1 cellular context compared by ENCODE assay signal in the genomic region with DNA sequence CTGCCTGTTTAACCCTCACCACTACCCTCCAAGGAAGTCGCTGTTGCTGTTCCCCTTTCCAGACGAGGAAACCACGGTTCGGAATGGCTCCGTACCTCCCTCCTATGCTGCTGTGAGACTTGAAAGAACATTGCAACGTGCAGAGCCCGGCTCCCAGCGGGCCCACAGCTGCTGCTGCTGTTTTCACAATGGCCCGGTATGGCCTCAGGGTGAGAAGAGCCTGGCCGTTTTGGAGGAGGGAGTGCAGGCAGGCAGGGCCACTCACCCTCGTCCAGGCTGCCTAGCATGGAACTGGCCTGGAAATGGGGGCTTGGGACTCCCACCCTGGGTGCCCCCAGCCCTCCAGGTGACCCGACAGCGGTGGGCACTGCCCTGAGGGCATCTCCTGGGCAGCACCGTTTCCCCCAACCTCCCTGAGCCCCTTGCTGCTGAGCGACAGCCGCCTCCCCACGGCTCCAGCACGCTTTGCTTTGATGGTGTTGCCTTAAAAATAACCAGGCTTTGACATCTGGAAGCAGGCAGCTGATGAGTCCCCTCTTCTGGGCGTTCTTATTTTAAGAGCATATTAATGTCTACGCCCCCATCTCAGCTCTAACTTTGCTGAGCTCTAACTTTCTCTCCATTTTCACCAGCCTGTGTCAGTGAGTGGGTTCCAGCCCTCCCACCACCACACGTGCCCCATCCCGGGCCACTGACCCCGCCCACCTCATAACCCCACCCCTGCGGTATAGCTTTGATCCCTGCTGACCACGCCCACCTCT.
TF ChIP-seq lines count a peak whose summit lies in the region.

No MANE protein-coding gene starts in this region.

TF ChIP-seq in HepG2, 621 proteins besides CTCF, POLR2A, EP300 and RAD21 (continued from another document and continues in another):
- no peak for TF ChIP-seq ZNF766 (CRISPR knock-in tag; IDR thresholded peaks at IDR 0.05; ENCODE audit: borderline replicate concordance)
- TF ChIP-seq ZNF136 (CRISPR knock-in tag; IDR thresholded peaks at IDR 0.05; ENCODE audit: low read depth), result no peak
- TF ChIP-seq U2AF1 (optimal IDR thresholded peaks at IDR 0.05; ENCODE audit: low read depth, low read length), result no peak
- TF ChIP-seq CHD2 (IDR thresholded peaks at IDR 0.05; ENCODE audit: low read depth, low read length), result no peak
- no peak for TF ChIP-seq GFI1 (CRISPR knock-in tag; IDR thresholded peaks at IDR 0.05; ENCODE audit: borderline replicate concordance)
- no peak for TF ChIP-seq ZBTB34 (CRISPR knock-in tag; IDR thresholded peaks at IDR 0.05)
- TF ChIP-seq RFXAP (CRISPR knock-in tag; IDR thresholded peaks at IDR 0.05; ENCODE audit: borderline replicate concordance), result no peak; the same call in 1 of the 2 replicates
- TF ChIP-seq GZF1 (CRISPR knock-in tag; IDR thresholded peaks at IDR 0.05), result no peak
- TF ChIP-seq ZMYM3 (CRISPR knock-in tag; IDR thresholded peaks at IDR 0.05), result no peak
- TF ChIP-seq MAX (IDR thresholded peaks at IDR 0.05), result no peak
- TF ChIP-seq PHB2 (IDR thresholded peaks at IDR 0.05; ENCODE audit: partially characterized antibody), result no peak
- no peak for TF ChIP-seq SMAD9 (CRISPR knock-in tag; IDR thresholded peaks at IDR 0.05)
- TF ChIP-seq DMAP1 (CRISPR knock-in tag; IDR thresholded peaks at IDR 0.05), result no peak
- TF ChIP-seq KLF9 (CRISPR knock-in tag; IDR thresholded peaks at IDR 0.05; ENCODE audit: low read depth), result no peak
- TF ChIP-seq ZNF605 (CRISPR knock-in tag; IDR thresholded peaks at IDR 0.05), result 0 out of 2 replicates have a peak, but pooled peaks have one; percentile 52
- no peak for TF ChIP-seq GRHL1 (CRISPR knock-in tag; conservative IDR thresholded peaks at IDR 0.05)
- TF ChIP-seq RARA (CRISPR knock-in tag; IDR thresholded peaks at IDR 0.05), result no peak
- TF ChIP-seq FOXA3 (CRISPR knock-in tag; IDR thresholded peaks at IDR 0.05), result no peak
- no peak for TF ChIP-seq HCFC1 (IDR thresholded peaks at IDR 0.05; ENCODE audit: low read depth, low read length)
- TF ChIP-seq HNRNPL (IDR thresholded peaks at IDR 0.05; ENCODE audit: low read depth, low read length), result peak; percentile 97
- TF ChIP-seq ZNF33A (CRISPR knock-in tag; IDR thresholded peaks at IDR 0.05; ENCODE audit: borderline replicate concordance), result no peak
- no peak for TF ChIP-seq TBX3 (IDR thresholded peaks at IDR 0.05; ENCODE audit: borderline replicate concordance)
- TF ChIP-seq, protein P1, sequence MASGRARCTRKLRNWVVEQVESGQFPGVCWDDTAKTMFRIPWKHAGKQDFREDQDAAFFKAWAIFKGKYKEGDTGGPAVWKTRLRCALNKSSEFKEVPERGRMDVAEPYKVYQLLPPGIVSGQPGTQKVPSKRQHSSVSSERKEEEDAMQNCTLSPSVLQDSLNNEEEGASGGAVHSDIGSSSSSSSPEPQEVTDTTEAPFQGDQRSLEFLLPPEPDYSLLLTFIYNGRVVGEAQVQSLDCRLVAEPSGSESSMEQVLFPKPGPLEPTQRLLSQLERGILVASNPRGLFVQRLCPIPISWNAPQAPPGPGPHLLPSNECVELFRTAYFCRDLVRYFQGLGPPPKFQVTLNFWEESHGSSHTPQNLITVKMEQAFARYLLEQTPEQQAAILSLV (CRISPR knock-in tag; IDR thresholded peaks at IDR 0.05; ENCODE audit: borderline replicate concordance), result no peak
- no peak for TF ChIP-seq CEBPB (IDR thresholded peaks at IDR 0.05; ENCODE audit: borderline replicate concordance, low read depth, low read length)
- TF ChIP-seq SRY (CRISPR knock-in tag; IDR thresholded peaks at IDR 0.05), result no peak
- no peak for TF ChIP-seq ZNF350 (CRISPR knock-in tag; IDR thresholded peaks at IDR 0.05; ENCODE audit: borderline replicate concordance, low read depth)
- no peak for TF ChIP-seq ZNF224 (CRISPR knock-in tag; IDR thresholded peaks at IDR 0.05)
- TF ChIP-seq ZNF280B (CRISPR knock-in tag; IDR thresholded peaks at IDR 0.05; ENCODE audit: borderline replicate concordance), result no peak
- no peak for TF ChIP-seq TSC22D2 (CRISPR knock-in tag; IDR thresholded peaks at IDR 0.05; ENCODE audit: borderline replicate concordance)
- TF ChIP-seq, protein P2, sequence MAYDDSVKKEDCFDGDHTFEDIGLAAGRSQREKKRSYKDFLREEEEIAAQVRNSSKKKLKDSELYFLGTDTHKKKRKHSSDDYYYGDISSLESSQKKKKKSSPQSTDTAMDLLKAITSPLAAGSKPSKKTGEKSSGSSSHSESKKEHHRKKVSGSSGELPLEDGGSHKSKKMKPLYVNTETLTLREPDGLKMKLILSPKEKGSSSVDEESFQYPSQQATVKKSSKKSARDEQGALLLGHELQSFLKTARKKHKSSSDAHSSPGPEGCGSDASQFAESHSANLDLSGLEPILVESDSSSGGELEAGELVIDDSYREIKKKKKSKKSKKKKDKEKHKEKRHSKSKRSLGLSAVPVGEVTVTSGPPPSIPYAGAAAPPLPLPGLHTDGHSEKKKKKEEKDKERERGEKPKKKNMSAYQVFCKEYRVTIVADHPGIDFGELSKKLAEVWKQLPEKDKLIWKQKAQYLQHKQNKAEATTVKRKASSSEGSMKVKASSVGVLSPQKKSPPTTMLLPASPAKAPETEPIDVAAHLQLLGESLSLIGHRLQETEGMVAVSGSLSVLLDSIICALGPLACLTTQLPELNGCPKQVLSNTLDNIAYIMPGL (CRISPR knock-in tag; IDR thresholded peaks at IDR 0.05; ENCODE audit: borderline replicate concordance in 1 of 2, low read depth in 1 of 2), result no peak
- TF ChIP-seq SOX5 (CRISPR knock-in tag; IDR thresholded peaks at IDR 0.05; ENCODE audit: borderline replicate concordance), result no peak
- TF ChIP-seq, protein P3, sequence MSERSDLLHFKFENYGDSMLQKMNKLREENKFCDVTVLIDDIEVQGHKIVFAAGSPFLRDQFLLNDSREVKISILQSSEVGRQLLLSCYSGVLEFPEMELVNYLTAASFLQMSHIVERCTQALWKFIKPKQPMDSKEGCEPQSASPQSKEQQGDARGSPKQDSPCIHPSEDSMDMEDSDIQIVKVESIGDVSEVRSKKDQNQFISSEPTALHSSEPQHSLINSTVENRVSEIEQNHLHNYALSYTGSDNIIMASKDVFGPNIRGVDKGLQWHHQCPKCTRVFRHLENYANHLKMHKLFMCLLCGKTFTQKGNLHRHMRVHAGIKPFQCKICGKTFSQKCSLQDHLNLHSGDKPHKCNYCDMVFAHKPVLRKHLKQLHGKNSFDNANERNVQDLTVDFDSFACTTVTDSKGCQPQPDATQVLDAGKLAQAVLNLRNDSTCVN (CRISPR knock-in tag; IDR thresholded peaks at IDR 0.05; ENCODE audit: borderline replicate concordance), result no peak
- TF ChIP-seq ZNF367 (CRISPR knock-in tag; IDR thresholded peaks at IDR 0.05; ENCODE audit: borderline replicate concordance), result no peak
- no peak for TF ChIP-seq ARID2 (CRISPR knock-in tag; IDR thresholded peaks at IDR 0.05; ENCODE audit: borderline replicate concordance)
- no peak for TF ChIP-seq RXRA (CRISPR knock-in tag; IDR thresholded peaks at IDR 0.05)
- TF ChIP-seq, protein P4, sequence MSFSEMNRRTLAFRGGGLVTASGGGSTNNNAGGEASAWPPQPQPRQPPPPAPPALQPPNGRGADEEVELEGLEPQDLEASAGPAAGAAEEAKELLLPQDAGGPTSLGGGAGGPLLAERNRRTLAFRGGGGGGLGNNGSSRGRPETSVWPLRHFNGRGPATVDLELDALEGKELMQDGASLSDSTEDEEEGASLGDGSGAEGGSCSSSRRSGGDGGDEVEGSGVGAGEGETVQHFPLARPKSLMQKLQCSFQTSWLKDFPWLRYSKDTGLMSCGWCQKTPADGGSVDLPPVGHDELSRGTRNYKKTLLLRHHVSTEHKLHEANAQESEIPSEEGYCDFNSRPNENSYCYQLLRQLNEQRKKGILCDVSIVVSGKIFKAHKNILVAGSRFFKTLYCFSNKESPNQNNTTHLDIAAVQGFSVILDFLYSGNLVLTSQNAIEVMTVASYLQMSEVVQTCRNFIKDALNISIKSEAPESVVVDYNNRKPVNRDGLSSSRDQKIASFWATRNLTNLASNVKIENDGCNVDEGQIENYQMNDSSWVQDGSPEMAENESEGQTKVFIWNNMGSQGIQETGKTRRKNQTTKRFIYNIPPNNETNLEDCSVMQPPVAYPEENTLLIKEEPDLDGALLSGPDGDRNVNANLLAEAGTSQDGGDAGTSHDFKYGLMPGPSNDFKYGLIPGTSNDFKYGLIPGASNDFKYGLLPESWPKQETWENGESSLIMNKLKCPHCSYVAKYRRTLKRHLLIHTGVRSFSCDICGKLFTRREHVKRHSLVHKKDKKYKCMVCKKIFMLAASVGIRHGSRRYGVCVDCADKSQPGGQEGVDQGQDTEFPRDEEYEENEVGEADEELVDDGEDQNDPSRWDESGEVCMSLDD (CRISPR knock-in tag; IDR thresholded peaks at IDR 0.05; ENCODE audit: borderline replicate concordance), result no peak
- TF ChIP-seq NFE2 (CRISPR knock-in tag; IDR thresholded peaks at IDR 0.05), result no peak
- no peak for TF ChIP-seq XBP1 (CRISPR knock-in tag; IDR thresholded peaks at IDR 0.05)
- no peak for TF ChIP-seq SMC3 (IDR thresholded peaks at IDR 0.05; ENCODE audit: low read length)
- TF ChIP-seq PAXIP1 (CRISPR knock-in tag; conservative IDR thresholded peaks at IDR 0.05), result peak; percentile 20; the same call in 1 of the 2 replicates
- 0 out of 2 replicates have a peak, but pooled peaks have one; percentile 10 for TF ChIP-seq ZNF616 (CRISPR knock-in tag; IDR thresholded peaks at IDR 0.05; ENCODE audit: low read depth)
- no peak for TF ChIP-seq ZNF772 (CRISPR knock-in tag; IDR thresholded peaks at IDR 0.05)
- TF ChIP-seq CBX5 (CRISPR knock-in tag; IDR thresholded peaks at IDR 0.05; ENCODE audit: borderline replicate concordance), result no peak
- no peak for TF ChIP-seq ATF3 (CRISPR knock-in tag; IDR thresholded peaks at IDR 0.05)
- TF ChIP-seq NCOR1 (IDR thresholded peaks at IDR 0.05; ENCODE audit: borderline replicate concordance, low read length), result no peak
- TF ChIP-seq EED (CRISPR knock-in tag; IDR thresholded peaks at IDR 0.05), result no peak
